Comparison of ENCODE assay signal across 17 cellular contexts in genomic region chr15:39191871-39192281, GRCh38.
DNase-seq lines count a peak whose midpoint lies in the region; ATAC-seq and TF ChIP-seq lines count a peak whose summit lies in the region.
"Had no signal": no experiment of that assay in that cellular context is flagged by ENCODE, and none has a peak within 500 bp of the region (broad histone marks: within the 10 kb centered on the region; RNA-seq: fewer than 3 reads in every experiment).

No MANE protein-coding gene starts in this region.

- H3F3A ChIP-seq in PC-9 (ENCODE audit: insufficient read depth, low read depth), result peaks cover 30% of the 10 kb centered on the region; the same call in 1 of the 2 replicates

- H3K27me3 ChIP-seq in Caco-2 (replicated peaks; ENCODE audit: control insufficient read depth, insufficient read depth, low read length), result no peaks in the 10 kb centered on the region
- no peaks in the 10 kb centered on the region for H3K27me3 ChIP-seq in PC-9 (ENCODE audit: insufficient read depth, low read depth)

- no peak for ATAC-seq in HG02678 (IDR thresholded peaks at IDR 0.05; ENCODE audit: unreplicated experiment)
- ATAC-seq: activated naive CD4-positive, alpha-beta T cell treated with anti-CD3 and anti-CD28 coated beads, Interleukin-2, amount 50 U/mL, for 72 hours; lower lobe of right lung had no signal

- DNase-seq in Caco-2 (peak in 1 of 2 experiments; percentile 38), PC-9 (peak; percentile 35 to 75), chondrocyte (ENCODE audit: low spot score) (no peak), mesothelial cell of epicardium (ENCODE audit: low spot score in 2 of 2, unreplicated experiment in 2 of 2) (no peak)
- no peak for DNase-seq in activated CD4-positive, alpha-beta T cell treated with anti-CD3 and anti-CD28 coated beads, Interleukin-2, amount 50 U/mL, for 4 hours
- no peak for DNase-seq in activated effector memory CD4-positive, alpha-beta T cell treated with Interleukin-2 at 50 U/mL for 16 hours
- no peak for DNase-seq in stimulated activated CD8-positive, alpha-beta memory T cell treated with anti-CD3 and anti-CD28 coated beads, Interleukin-4, amount 100 ng/mL, for 48 hours
- DNase-seq: activated CD4-positive, CD25-positive, alpha-beta regulatory T cell; activated CD8-positive, alpha-beta memory T cell treated with anti-CD3 and anti-CD28 coated beads, Interleukin-2, amount 50 U/mL, for 4 hours; AML-193; KBM-7; lower lobe of right lung; NCI-H1417 treated with DMSO at 0.1 percent for 48 hours; NCI-H345 had no signal

- peak overlapping the region; percentile 39 for H3K27ac ChIP-seq in PC-9
- H3K27ac ChIP-seq: lower lobe of right lung had no signal

- peak overlapping the region; percentile 34; the same call in 1 of the 2 replicates for H3K4me2 ChIP-seq in PC-9

- 0 out of 2 replicates have a peak, but pooled peaks cover 4% of the 10 kb centered on the region for H3K9me3 ChIP-seq in Caco-2
- peaks cover 21% of the 10 kb centered on the region; the same call in 1 of the 2 replicates for H3K9me3 ChIP-seq in PC-9 (ENCODE audit: insufficient read depth, low read depth)
- H3K9me3 ChIP-seq: lower lobe of right lung had no signal

- no peaks in the 10 kb centered on the region for H3K36me3 Mint-ChIP-seq in Caco-2 (ENCODE audit: insufficient read depth, unreplicated experiment)
- H3K36me3 Mint-ChIP-seq in chondrocyte (ENCODE audit: low read depth), result no peaks in the 10 kb centered on the region
- H3K36me3 Mint-ChIP-seq in mesothelial cell of epicardium, result no peaks in the 10 kb centered on the region
- H3K36me3 Mint-ChIP-seq: activated naive CD4-positive, alpha-beta T cell treated with anti-CD3 and anti-CD28 coated beads, Interleukin-2, amount 50 U/mL, for 72 hours had no signal

- CTCF ChIA-PET in Caco-2 (lab: Charles Lee), result no interaction called here
- CTCF ChIA-PET in PC-9 (lab: Charles Lee), result interaction anchor here (0.6 kb wide), 1 partner anchor 92 kb away, joined by 3 read pairs; no protein-coding TSS in a partner anchor

- peaks cover 21% of the 10 kb centered on the region for H3K9me3 Mint-ChIP-seq in Caco-2 (ENCODE audit: unreplicated experiment)
- H3K9me3 Mint-ChIP-seq in chondrocyte (ENCODE audit: low read depth), result peaks cover 7% of the 10 kb centered on the region
- H3K9me3 Mint-ChIP-seq in mesothelial cell of epicardium, result peaks cover 3% of the 10 kb centered on the region
- H3K9me3 Mint-ChIP-seq: activated naive CD4-positive, alpha-beta T cell treated with anti-CD3 and anti-CD28 coated beads, Interleukin-2, amount 50 U/mL, for 72 hours; stimulated activated naive CD8-positive, alpha-beta T cell treated with anti-CD3 and anti-CD28 coated beads, Interleukin-15, Interleukin-2, amounts not matched to agents 100 ng/mL and 50 ng/mL, for 24 hours had no signal

- TF ChIP-seq CTCF in Caco-2 (IDR thresholded peaks at IDR 0.05; ENCODE audit: insufficient read depth in 1 of 2, low read depth in 1 of 2, low read length in 1 of 2, severe bottlenecking in 1 of 2, unreplicated experiment in 1 of 2) (no peak), PC-9 (conservative IDR thresholded peaks at IDR 0.05) (no peak), chondrocyte (IDR thresholded peaks at IDR 0.05) (no peak), mesothelial cell of epicardium (IDR thresholded peaks at IDR 0.05; ENCODE audit: unreplicated experiment) (no peak)

- H3K27me3 Mint-ChIP-seq in Caco-2 (ENCODE audit: insufficient read depth, unreplicated experiment) (no peaks in the 10 kb centered on the region), chondrocyte (ENCODE audit: low read depth) (no peaks in the 10 kb centered on the region), mesothelial cell of epicardium (ENCODE audit: low read depth) (no peaks in the 10 kb centered on the region)

- no peak overlapping the region for H2AFZ ChIP-seq in PC-9

- no peaks in the 10 kb centered on the region for H3K79me2 ChIP-seq in PC-9 (ENCODE audit: low read depth)

- no TSS peak for BruUV-seq in Caco-2 (replicated peaks; lab: Mats Ljungman, UMichigan)
- BruUV-seq in PC-9 (replicated peaks; lab: Mats Ljungman, UMichigan), result no TSS peak

- peak overlapping the region; percentile 30 for H3K4me3 Mint-ChIP-seq in Caco-2 (ENCODE audit: unreplicated experiment)
- no peak overlapping the region for H3K4me3 Mint-ChIP-seq in chondrocyte (ENCODE audit: unreplicated experiment)
- H3K4me3 Mint-ChIP-seq in mesothelial cell of epicardium, result no peak overlapping the region
- H3K4me3 Mint-ChIP-seq: stimulated activated naive CD8-positive, alpha-beta T cell treated with anti-CD3 and anti-CD28 coated beads, Interleukin-15, Interleukin-2, amounts not matched to agents 100 ng/mL and 50 ng/mL, for 24 hours had no signal

- H3K36me3 ChIP-seq in Caco-2 (ENCODE audit: control insufficient read depth, insufficient read depth, low read length), result no peaks in the 10 kb centered on the region
- H3K36me3 ChIP-seq in PC-9 (ENCODE audit: low read depth), result no peaks in the 10 kb centered on the region; the same call in 1 of the 2 replicates
- H3K36me3 ChIP-seq: lower lobe of right lung had no signal

- POLR2A ChIA-PET in Caco-2 (lab: Charles Lee), result interaction anchor here (0.6 to 1.0 kb wide), 3 partner anchors 11 to 389 kb away, joined by 3 to 8 read pairs (median 3); partner anchors contain the start of gene THBS1
- POLR2A ChIA-PET in PC-9 (lab: Charles Lee; ENCODE audit: unreplicated experiment), result interaction anchor here (0.6 to 1.4 kb wide), 3 partner anchors 118 to 394 kb away, joined by 4 to 12 read pairs (median 4); partner anchors contain the start of gene THBS1

- H3K4me1 ChIP-seq in Caco-2 (peaks cover 27% of the 10 kb centered on the region), PC-9 (replicated peaks; ENCODE audit: insufficient read depth) (peaks cover 52% of the 10 kb centered on the region)
- H3K4me1 ChIP-seq: lower lobe of right lung had no signal

- H3K4me1 Mint-ChIP-seq in Caco-2 (ENCODE audit: low read depth, unreplicated experiment), result peaks cover 26% of the 10 kb centered on the region
- H3K4me1 Mint-ChIP-seq in chondrocyte (ENCODE audit: low read depth), result peaks cover 69% of the 10 kb centered on the region
- peaks cover 29% of the 10 kb centered on the region for H3K4me1 Mint-ChIP-seq in mesothelial cell of epicardium

- no peaks in the 10 kb centered on the region for H4K20me1 ChIP-seq in PC-9 (ENCODE audit: insufficient read depth)

- H3K4me3 ChIP-seq in Caco-2 (ENCODE audit: low read depth, low read length) (no peak overlapping the region), PC-9 (no peak overlapping the region)
- H3K4me3 ChIP-seq: lower lobe of right lung had no signal

- no peaks in the 10 kb centered on the region for H3K9me2 ChIP-seq in PC-9 (ENCODE audit: insufficient read depth)

- intact Hi-C loops in Caco-2 (cut with micrococcal nuclease; ENCODE audit: unreplicated experiment), result loop anchor here (1.0 to 5.0 kb wide), 2 partner anchors 21 to 80 kb away; no protein-coding TSS in a partner anchor
- intact Hi-C loops in PC-9 (cut with micrococcal nuclease; ENCODE audit: unreplicated experiment), result loop anchor here (1.0 kb wide), 2 partner anchors 20 to 21 kb away; no protein-coding TSS in a partner anchor

- H3K27ac Mint-ChIP-seq in Caco-2 (ENCODE audit: unreplicated experiment), result peak overlapping the region; percentile 88
- H3K27ac Mint-ChIP-seq in chondrocyte (ENCODE audit: unreplicated experiment), result peak overlapping the region; percentile 76
- peak overlapping the region; percentile 86 for H3K27ac Mint-ChIP-seq in mesothelial cell of epicardium
- H3K27ac Mint-ChIP-seq: activated naive CD4-positive, alpha-beta T cell treated with anti-CD3 and anti-CD28 coated beads, Interleukin-2, amount 50 U/mL, for 72 hours; stimulated activated naive CD8-positive, alpha-beta T cell treated with anti-CD3 and anti-CD28 coated beads, Interleukin-15, Interleukin-2, amounts not matched to agents 100 ng/mL and 50 ng/mL, for 24 hours had no signal

Comparison
In these comparisons a context has a peak if more than half of its experiments do, and no peak if none do; other contexts are left out.
1. DNase-seq: peak in PC-9 (2 of 2); none in chondrocyte (single experiment), mesothelial cell of epicardium (0 of 2), activated CD4-positive, alpha-beta T cell treated with anti-CD3 and anti-CD28 coated beads, Interleukin-2, amount 50 U/mL, for 4 hours (0 of 2), activated effector memory CD4-positive, alpha-beta T cell treated with Interleukin-2 at 50 U/mL for 16 hours (single experiment) and stimulated activated CD8-positive, alpha-beta memory T cell treated with anti-CD3 and anti-CD28 coated beads, Interleukin-4, amount 100 ng/mL, for 48 hours (single experiment).
2. Peak in every context shown above with its lines, with median percentiles within 50 percentile points of each other: H3K27ac Mint-ChIP-seq.